ENCODE assay signal across 1 cellular context in the genomic region with DNA sequence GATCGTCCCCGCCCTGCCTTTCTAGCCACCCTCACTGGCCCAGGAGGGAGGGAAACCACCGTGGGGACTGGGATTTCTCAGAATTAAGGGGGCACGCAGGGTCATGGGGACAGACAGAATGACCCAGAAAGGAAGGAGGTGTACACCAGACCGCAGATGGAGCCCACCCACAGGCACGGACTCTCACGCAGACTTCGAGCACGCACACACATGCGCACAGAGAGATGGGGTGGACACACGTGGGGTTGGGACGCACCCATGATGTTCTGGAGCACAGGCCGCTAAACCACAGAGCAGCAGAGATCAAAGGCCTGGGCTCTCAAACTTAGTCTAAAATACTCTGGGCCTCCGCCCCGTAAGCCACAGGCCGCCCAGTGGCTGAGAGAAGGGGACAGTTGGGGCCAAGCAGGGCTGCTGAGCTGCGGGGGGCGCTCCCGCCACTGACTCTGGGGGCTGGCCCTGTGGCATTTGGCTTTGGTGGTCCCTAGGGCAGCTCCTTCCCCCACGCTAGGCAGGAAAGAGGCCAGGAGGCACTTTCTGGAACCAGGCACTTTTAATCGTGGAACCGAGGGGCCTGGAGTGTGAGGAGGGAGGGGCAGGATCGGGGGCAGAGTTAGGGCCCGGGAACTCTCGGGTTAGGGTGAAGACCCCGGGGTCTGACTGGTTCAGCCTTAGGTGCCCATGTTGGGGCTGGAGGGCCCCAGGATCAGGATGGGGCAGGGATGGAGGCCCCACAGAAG.
TF ChIP-seq lines count a peak whose summit lies in the region.

No MANE protein-coding gene starts in this region.

TF ChIP-seq in K562, 482 proteins besides CTCF, POLR2A, EP300 and RAD21 (continued from another document):
- TF ChIP-seq, protein P1, sequence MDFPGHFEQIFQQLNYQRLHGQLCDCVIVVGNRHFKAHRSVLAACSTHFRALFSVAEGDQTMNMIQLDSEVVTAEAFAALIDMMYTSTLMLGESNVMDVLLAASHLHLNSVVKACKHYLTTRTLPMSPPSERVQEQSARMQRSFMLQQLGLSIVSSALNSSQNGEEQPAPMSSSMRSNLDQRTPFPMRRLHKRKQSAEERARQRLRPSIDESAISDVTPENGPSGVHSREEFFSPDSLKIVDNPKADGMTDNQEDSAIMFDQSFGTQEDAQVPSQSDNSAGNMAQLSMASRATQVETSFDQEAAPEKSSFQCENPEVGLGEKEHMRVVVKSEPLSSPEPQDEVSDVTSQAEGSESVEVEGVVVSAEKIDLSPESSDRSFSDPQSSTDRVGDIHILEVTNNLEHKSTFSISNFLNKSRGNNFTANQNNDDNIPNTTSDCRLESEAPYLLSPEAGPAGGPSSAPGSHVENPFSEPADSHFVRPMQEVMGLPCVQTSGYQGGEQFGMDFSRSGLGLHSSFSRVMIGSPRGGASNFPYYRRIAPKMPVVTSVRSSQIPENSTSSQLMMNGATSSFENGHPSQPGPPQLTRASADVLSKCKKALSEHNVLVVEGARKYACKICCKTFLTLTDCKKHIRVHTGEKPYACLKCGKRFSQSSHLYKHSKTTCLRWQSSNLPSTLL (IDR thresholded peaks at IDR 0.05): no peak
- TF ChIP-seq MYC (IDR thresholded peaks at IDR 0.05; ENCODE audit: low read depth, low read length) (peak; percentile 73), MYC (CRISPR knock-in tag; IDR thresholded peaks at IDR 0.05; ENCODE audit: borderline replicate concordance, low read depth) (no peak), RHOXF2B (CRISPR knock-in tag; conservative IDR thresholded peaks at IDR 0.05) (no peak), CTBP1 (IDR thresholded peaks at IDR 0.05; ENCODE audit: borderline replicate concordance) (0 out of 2 replicates have a peak, but pooled peaks have one; percentile 30), LEF1 (IDR thresholded peaks at IDR 0.05) (peak; percentile 98), MYBL2 (IDR thresholded peaks at IDR 0.05; ENCODE audit: low read depth) (no peak), MYBL2 (CRISPR knock-in tag; IDR thresholded peaks at IDR 0.05; ENCODE audit: borderline replicate concordance) (no peak), XRCC3 (IDR thresholded peaks at IDR 0.05) (no peak), FOXP1 (CRISPR knock-in tag; IDR thresholded peaks at IDR 0.05) (peak; percentile 45; the same call in 1 of the 2 replicates), NCOA6 (IDR thresholded peaks at IDR 0.05) (no peak), TEAD1 (CRISPR knock-in tag; IDR thresholded peaks at IDR 0.05) (0 out of 4 replicates have a peak, but pooled peaks of 1 of the 2 experiments have one; percentile 12), EP400 (IDR thresholded peaks at IDR 0.05) (peak; percentile 68), ATF7 (IDR thresholded peaks at IDR 0.05) (peak; percentile 26; the same call in 1 of the 2 replicates), GTF2A2 (tag; IDR thresholded peaks at IDR 0.05) (no peak), ZNF583 (CRISPR knock-in tag; IDR thresholded peaks at IDR 0.05) (0 out of 2 replicates have a peak, but pooled peaks have one; percentile 24), L3MBTL2 (IDR thresholded peaks at IDR 0.05) (peak; percentile 88), ZBTB7A (IDR thresholded peaks at IDR 0.05; ENCODE audit: borderline replicate concordance, control insufficient read depth, low read depth, low read length) (0 out of 2 replicates have a peak, but pooled peaks have one; percentile 4), ATF1 (CRISPR knock-in tag; IDR thresholded peaks at IDR 0.05) (no peak), ATF1 (tag; IDR thresholded peaks at IDR 0.05) (peak; percentile 31; the same call in 1 of the 2 replicates), PHF8 (IDR thresholded peaks at IDR 0.05; ENCODE audit: borderline replicate concordance, low read length) (peak; percentile 26; the same call in 1 of the 2 replicates), ETV5 (CRISPR knock-in tag; IDR thresholded peaks at IDR 0.05; ENCODE audit: low read depth) (no peak), ZNF431 (CRISPR knock-in tag; IDR thresholded peaks at IDR 0.05) (no peak), LARP7 (IDR thresholded peaks at IDR 0.05) (no peak), MXI1 (IDR thresholded peaks at IDR 0.05; ENCODE audit: low read depth, low read length) (0 out of 2 replicates have a peak, but pooled peaks have one; percentile 24), HNRNPLL (IDR thresholded peaks at IDR 0.05; ENCODE audit: low read depth, low read length, poor library complexity, severe bottlenecking) (no peak), ZNF707 (CRISPR knock-in tag; conservative IDR thresholded peaks at IDR 0.05) (no peak), GATA2 (CRISPR knock-in tag; IDR thresholded peaks at IDR 0.05) (no peak), ZNF436 (CRISPR knock-in tag; IDR thresholded peaks at IDR 0.05) (no peak), MAZ (CRISPR knock-in tag; conservative IDR thresholded peaks at IDR 0.05 in 1 of 2, IDR thresholded peaks at IDR 0.05 in 1 of 2) (0 out of 4 replicates have a peak, but pooled peaks of 1 of the 2 experiments have one; percentile 57), ZNF224 (CRISPR knock-in tag; IDR thresholded peaks at IDR 0.05) (no peak), HDAC2 (IDR thresholded peaks at IDR 0.05) (no peak), CBFA2T3 (IDR thresholded peaks at IDR 0.05) (no peak), SUPT5H (IDR thresholded peaks at IDR 0.05) (0 out of 2 replicates have a peak, but pooled peaks have one; percentile 31), TCF7 (IDR thresholded peaks at IDR 0.05; ENCODE audit: borderline replicate concordance) (peak; percentile 95; the same call in 1 of the 2 replicates), CBFB (CRISPR knock-in tag; IDR thresholded peaks at IDR 0.05) (peak; percentile 53; the same call in 1 of the 2 replicates), POLR2G (IDR thresholded peaks at IDR 0.05; ENCODE audit: low read depth, low read length) (peak; percentile 66; the same call in 1 of the 2 replicates)
- TF ChIP-seq, protein P2, sequence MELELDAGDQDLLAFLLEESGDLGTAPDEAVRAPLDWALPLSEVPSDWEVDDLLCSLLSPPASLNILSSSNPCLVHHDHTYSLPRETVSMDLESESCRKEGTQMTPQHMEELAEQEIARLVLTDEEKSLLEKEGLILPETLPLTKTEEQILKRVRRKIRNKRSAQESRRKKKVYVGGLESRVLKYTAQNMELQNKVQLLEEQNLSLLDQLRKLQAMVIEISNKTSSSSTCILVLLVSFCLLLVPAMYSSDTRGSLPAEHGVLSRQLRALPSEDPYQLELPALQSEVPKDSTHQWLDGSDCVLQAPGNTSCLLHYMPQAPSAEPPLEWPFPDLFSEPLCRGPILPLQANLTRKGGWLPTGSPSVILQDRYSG (tag; conservative IDR thresholded peaks at IDR 0.05; ENCODE audit: low read depth): no peak; the same call in 1 of the 2 replicates
- TF ChIP-seq, protein P3, sequence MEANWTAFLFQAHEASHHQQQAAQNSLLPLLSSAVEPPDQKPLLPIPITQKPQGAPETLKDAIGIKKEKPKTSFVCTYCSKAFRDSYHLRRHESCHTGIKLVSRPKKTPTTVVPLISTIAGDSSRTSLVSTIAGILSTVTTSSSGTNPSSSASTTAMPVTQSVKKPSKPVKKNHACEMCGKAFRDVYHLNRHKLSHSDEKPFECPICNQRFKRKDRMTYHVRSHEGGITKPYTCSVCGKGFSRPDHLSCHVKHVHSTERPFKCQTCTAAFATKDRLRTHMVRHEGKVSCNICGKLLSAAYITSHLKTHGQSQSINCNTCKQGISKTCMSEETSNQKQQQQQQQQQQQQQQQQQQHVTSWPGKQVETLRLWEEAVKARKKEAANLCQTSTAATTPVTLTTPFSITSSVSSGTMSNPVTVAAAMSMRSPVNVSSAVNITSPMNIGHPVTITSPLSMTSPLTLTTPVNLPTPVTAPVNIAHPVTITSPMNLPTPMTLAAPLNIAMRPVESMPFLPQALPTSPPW (CRISPR knock-in tag; IDR thresholded peaks at IDR 0.05): peak; percentile 52
- TF ChIP-seq, protein P4, sequence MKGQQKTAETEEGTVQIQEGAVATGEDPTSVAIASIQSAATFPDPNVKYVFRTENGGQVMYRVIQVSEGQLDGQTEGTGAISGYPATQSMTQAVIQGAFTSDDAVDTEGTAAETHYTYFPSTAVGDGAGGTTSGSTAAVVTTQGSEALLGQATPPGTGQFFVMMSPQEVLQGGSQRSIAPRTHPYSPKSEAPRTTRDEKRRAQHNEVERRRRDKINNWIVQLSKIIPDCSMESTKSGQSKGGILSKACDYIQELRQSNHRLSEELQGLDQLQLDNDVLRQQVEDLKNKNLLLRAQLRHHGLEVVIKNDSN (CRISPR knock-in tag; IDR thresholded peaks at IDR 0.05): peak; percentile 72
- TF ChIP-seq, protein P5, sequence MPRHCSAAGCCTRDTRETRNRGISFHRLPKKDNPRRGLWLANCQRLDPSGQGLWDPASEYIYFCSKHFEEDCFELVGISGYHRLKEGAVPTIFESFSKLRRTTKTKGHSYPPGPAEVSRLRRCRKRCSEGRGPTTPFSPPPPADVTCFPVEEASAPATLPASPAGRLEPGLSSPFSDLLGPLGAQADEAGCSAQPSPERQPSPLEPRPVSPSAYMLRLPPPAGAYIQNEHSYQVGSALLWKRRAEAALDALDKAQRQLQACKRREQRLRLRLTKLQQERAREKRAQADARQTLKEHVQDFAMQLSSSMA (CRISPR knock-in tag; IDR thresholded peaks at IDR 0.05): no peak
- TF ChIP-seq, protein P6, sequence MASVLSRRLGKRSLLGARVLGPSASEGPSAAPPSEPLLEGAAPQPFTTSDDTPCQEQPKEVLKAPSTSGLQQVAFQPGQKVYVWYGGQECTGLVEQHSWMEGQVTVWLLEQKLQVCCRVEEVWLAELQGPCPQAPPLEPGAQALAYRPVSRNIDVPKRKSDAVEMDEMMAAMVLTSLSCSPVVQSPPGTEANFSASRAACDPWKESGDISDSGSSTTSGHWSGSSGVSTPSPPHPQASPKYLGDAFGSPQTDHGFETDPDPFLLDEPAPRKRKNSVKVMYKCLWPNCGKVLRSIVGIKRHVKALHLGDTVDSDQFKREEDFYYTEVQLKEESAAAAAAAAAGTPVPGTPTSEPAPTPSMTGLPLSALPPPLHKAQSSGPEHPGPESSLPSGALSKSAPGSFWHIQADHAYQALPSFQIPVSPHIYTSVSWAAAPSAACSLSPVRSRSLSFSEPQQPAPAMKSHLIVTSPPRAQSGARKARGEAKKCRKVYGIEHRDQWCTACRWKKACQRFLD (CRISPR knock-in tag; IDR thresholded peaks at IDR 0.05): peak; percentile 63; the same call in 1 of the 2 replicates
- TF ChIP-seq, protein P7, sequence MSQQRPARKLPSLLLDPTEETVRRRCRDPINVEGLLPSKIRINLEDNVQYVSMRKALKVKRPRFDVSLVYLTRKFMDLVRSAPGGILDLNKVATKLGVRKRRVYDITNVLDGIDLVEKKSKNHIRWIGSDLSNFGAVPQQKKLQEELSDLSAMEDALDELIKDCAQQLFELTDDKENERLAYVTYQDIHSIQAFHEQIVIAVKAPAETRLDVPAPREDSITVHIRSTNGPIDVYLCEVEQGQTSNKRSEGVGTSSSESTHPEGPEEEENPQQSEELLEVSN (IDR thresholded peaks at IDR 0.05; ENCODE audit: borderline replicate concordance in 1 of 2, extremely low read depth in 1 of 2, insufficient read depth in 1 of 2, insufficient read length in 1 of 2, low read depth in 1 of 2, low read length in 1 of 2, poor library complexity in 1 of 2, severe bottlenecking in 1 of 2): peak; percentile 75 to 87
- TF ChIP-seq, protein P8, sequence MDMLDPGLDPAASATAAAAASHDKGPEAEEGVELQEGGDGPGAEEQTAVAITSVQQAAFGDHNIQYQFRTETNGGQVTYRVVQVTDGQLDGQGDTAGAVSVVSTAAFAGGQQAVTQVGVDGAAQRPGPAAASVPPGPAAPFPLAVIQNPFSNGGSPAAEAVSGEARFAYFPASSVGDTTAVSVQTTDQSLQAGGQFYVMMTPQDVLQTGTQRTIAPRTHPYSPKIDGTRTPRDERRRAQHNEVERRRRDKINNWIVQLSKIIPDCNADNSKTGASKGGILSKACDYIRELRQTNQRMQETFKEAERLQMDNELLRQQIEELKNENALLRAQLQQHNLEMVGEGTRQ (CRISPR knock-in tag; IDR thresholded peaks at IDR 0.05): peak; percentile 37; the same call in 1 of the 2 replicates
- TF ChIP-seq, protein P9, sequence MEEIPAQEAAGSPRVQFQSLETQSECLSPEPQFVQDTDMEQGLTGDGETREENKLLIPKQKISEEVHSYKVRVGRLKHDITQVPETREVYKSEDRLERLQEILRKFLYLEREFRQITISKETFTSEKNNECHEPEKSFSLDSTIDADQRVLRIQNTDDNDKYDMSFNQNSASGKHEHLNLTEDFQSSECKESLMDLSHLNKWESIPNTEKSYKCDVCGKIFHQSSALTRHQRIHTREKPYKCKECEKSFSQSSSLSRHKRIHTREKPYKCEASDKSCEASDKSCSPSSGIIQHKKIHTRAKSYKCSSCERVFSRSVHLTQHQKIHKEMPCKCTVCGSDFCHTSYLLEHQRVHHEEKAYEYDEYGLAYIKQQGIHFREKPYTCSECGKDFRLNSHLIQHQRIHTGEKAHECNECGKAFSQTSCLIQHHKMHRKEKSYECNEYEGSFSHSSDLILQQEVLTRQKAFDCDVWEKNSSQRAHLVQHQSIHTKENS (CRISPR knock-in tag; IDR thresholded peaks at IDR 0.05): 0 out of 2 replicates have a peak, but pooled peaks have one; percentile 25
- TF ChIP-seq, protein P10, sequence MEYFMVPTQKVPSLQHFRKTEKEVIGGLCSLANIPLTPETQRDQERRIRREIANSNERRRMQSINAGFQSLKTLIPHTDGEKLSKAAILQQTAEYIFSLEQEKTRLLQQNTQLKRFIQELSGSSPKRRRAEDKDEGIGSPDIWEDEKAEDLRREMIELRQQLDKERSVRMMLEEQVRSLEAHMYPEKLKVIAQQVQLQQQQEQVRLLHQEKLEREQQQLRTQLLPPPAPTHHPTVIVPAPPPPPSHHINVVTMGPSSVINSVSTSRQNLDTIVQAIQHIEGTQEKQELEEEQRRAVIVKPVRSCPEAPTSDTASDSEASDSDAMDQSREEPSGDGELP (CRISPR knock-in tag; IDR thresholded peaks at IDR 0.05; ENCODE audit: borderline replicate concordance): peak; percentile 43; the same call in 1 of the 2 replicates
- TF ChIP-seq, protein P11, sequence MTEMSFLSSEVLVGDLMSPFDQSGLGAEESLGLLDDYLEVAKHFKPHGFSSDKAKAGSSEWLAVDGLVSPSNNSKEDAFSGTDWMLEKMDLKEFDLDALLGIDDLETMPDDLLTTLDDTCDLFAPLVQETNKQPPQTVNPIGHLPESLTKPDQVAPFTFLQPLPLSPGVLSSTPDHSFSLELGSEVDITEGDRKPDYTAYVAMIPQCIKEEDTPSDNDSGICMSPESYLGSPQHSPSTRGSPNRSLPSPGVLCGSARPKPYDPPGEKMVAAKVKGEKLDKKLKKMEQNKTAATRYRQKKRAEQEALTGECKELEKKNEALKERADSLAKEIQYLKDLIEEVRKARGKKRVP (CRISPR knock-in tag; IDR thresholded peaks at IDR 0.05): 0 out of 2 replicates have a peak, but pooled peaks have one; percentile 29
- TF ChIP-seq, protein P12, sequence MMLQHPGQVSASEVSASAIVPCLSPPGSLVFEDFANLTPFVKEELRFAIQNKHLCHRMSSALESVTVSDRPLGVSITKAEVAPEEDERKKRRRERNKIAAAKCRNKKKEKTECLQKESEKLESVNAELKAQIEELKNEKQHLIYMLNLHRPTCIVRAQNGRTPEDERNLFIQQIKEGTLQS (IDR thresholded peaks at IDR 0.05): no peak
- TF ChIP-seq, protein P12 (CRISPR knock-in tag; conservative IDR thresholded peaks at IDR 0.05): no peak
